ENCODE assay signal across 25 cellular contexts in genomic region chr18:41456791-41457190, GRCh38.
"Had no signal": no experiment of that assay in that cellular context is flagged by ENCODE, and none has a peak within 500 bp of the region (broad histone marks: within the 10 kb centered on the region; RNA-seq: fewer than 3 reads in every experiment).

No MANE protein-coding gene starts in this region.

- H3K36me3 ChIP-seq: colonic mucosa, spleen, stomach, upper lobe of left lung, uterus had no signal

- H3K9me3 ChIP-seq: colonic mucosa, stomach, upper lobe of left lung, uterus had no signal

- DNase-seq: colonic mucosa; effector CD4-positive, alpha-beta T cell; endodermal cell; erythroblast; foreskin melanocyte; head of caudate nucleus; left colon; left ventricle myocardium superior; mesenchymal stem cell; midbrain; occipital lobe; psoas muscle; retina; spleen; stimulated activated CD4-positive, alpha-beta T cell treated with anti-CD3 and anti-CD28 coated beads, Interleukin-15, amount 100 ng/mL, for 24 hours; stimulated activated CD4-positive, alpha-beta T cell treated with anti-CD3 and anti-CD28 coated beads, Interleukin-1b, Interleukin-23, amount 100 ng/mL, for 48 hours; stimulated activated CD4-positive, alpha-beta T cell treated with anti-CD3 and anti-CD28 coated beads, Interleukin-4, amount 100 ng/mL, for 24 hours; stimulated activated naive CD4-positive, alpha-beta T cell; stomach; substantia nigra; upper lobe of left lung; uterus had no signal

- H3K27ac ChIP-seq: colonic mucosa, hepatocyte, psoas muscle, spleen, stomach, upper lobe of left lung, uterus had no signal

- H2AFZ ChIP-seq: hepatocyte had no signal

- H3K4me2 ChIP-seq: hepatocyte had no signal

- H3K4me1 ChIP-seq: colonic mucosa, psoas muscle, spleen, stomach, upper lobe of left lung, uterus had no signal

- H3K27ac Mint-ChIP-seq: endodermal cell, nephron had no signal

- H3K4me3 ChIP-seq: colonic mucosa, hepatocyte, lung, psoas muscle, spleen, stomach, upper lobe of left lung, uterus had no signal

- H3K4me3 Mint-ChIP-seq: endodermal cell, nephron had no signal

- H3K9me3 Mint-ChIP-seq: endodermal cell had no signal

- H3K79me2 ChIP-seq: hepatocyte had no signal

- H3K27me3 ChIP-seq: colonic mucosa, hepatocyte, spleen, stomach, upper lobe of left lung, uterus had no signal
